In the genomic region with DNA sequence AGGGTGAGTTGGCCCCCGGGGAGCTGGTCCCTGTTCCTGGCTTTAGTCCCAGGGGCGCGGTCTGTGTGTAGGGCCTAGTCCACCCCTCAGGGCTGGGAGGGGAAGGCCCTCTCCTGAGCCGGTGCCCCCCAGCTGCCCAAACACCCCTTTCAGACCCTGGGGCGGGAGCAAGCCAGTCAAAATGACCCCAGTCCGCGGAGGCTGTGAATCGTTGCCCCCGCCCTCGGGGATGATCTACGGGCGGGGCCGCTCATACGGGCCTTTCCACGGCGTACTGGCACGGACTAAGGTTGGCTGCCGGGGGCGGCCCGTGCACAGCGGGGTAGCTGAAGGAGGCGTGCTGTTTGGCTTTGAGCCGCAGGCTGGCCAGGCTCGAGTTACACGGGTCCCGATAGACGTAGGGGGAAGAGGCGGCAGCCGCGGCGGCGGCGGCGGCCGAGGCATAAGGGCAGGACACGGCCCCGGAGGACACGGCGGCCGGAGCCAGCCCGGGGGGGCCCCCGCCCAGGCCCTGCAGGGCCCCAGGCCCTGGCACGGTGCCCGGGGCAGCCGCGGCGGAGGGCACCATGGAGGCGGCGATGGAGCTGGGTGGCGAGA, we compare ENCODE assay signal across 8 cellular contexts. TPM values are rescaled to one million over a fixed set of nuclear protein-coding genes. Genes with fewer than 3 reads are reported as not detected.
DNase-seq lines count a peak whose midpoint lies in the region; ATAC-seq and TF ChIP-seq lines count a peak whose summit lies in the region.

No MANE protein-coding gene starts in this region.

- H3K27me3 ChIP-seq in WERI-Rb-1 (ENCODE audit: insufficient read depth, low read depth, severe bottlenecking) = no peaks in the 10 kb centered on the region
- no peaks in the 10 kb centered on the region for H3K27me3 ChIP-seq in endocrine pancreas (ENCODE audit: control insufficient read depth, insufficient read depth, low read length)
- peaks cover 47 to 49% of the 10 kb centered on the region in 2 donors for H3K27me3 ChIP-seq in muscle layer of colon (ENCODE audit: control insufficient read depth in 1 of 2, insufficient read depth in 2 of 2, low read length in 2 of 2)
- H3K27me3 ChIP-seq in transverse colon = peaks cover 77% of the 10 kb centered on the region

- TF ChIP-seq CTCF in WERI-Rb-1 (IDR thresholded peaks at IDR 0.05; ENCODE audit: low read depth, low read length) (no peak), transverse colon (IDR thresholded peaks at IDR 0.05) (no peak)

- H3K9me3 ChIP-seq in WERI-Rb-1 (ENCODE audit: severe bottlenecking) (no peaks in the 10 kb centered on the region), endocrine pancreas (ENCODE audit: control insufficient read depth, low read length) (no peaks in the 10 kb centered on the region), muscle layer of colon (ENCODE audit: low read length) (no peaks in the 10 kb centered on the region), transverse colon (no peaks in the 10 kb centered on the region)

- no peak for TF ChIP-seq EP300 in transverse colon (IDR thresholded peaks at IDR 0.05; ENCODE audit: low read depth)

- ATAC-seq in GM21423 (IDR thresholded peaks at IDR 0.05; ENCODE audit: unreplicated experiment) = no peak

- H3K27ac ChIP-seq in WERI-Rb-1 (no peak overlapping the region), muscle layer of colon (ENCODE audit: low read depth, low read length) (no peak overlapping the region), transverse colon (no peak overlapping the region)

- TF ChIP-seq POLR2A in transverse colon (IDR thresholded peaks at IDR 0.05) = no peak

- intact Hi-C loops in transverse colon (cut with DNase I; ENCODE audit: low total_unique reads) = loop anchor here (2.0 kb wide), 1 partner anchor 120 kb away; no protein-coding TSS in a partner anchor

- peak overlapping the region; percentile 48 for H3K9ac ChIP-seq in endocrine pancreas (ENCODE audit: control insufficient read depth, insufficient read depth, low read length)
- H3K9ac ChIP-seq in muscle layer of colon (ENCODE audit: low read length) = no peak overlapping the region

- peak overlapping the region; percentile 41 for H3K4me3 ChIP-seq in WERI-Rb-1 (ENCODE audit: low read depth, low read length)
- H3K4me3 ChIP-seq in endocrine pancreas (ENCODE audit: control insufficient read depth, insufficient read depth, low read length) = no peak overlapping the region
- H3K4me3 ChIP-seq in muscle layer of colon (ENCODE audit: low read depth in 1 of 2, low read length in 2 of 2) = peak overlapping the region; percentile 26 to 45
- peak overlapping the region; percentile 2 to 60 (median 39) for H3K4me3 ChIP-seq in transverse colon

- DNase-seq in DMS 273 treated with DMSO at 0.1 percent for 48 hours (lab: John Stamatoyannopoulos, UW) (peak; percentile 46), M059J (ENCODE audit: low read depth) (peak; percentile 77), WERI-Rb-1 (peak; percentile 56), transverse colon (peak; percentile 35), NK-92 (lab: John Stamatoyannopoulos, UW; ENCODE audit: unreplicated experiment) (no peak)

- 4% methylated on average over 10 of the region's 50 CpGs; no CpG with 5 or more reads in 1 of the 2 donors for WGBS in transverse colon (ENCODE audit: low coverage in 1 of 2), 2 donors

- H3K36me3 ChIP-seq in WERI-Rb-1 (no peaks in the 10 kb centered on the region), endocrine pancreas (ENCODE audit: control insufficient read depth, insufficient read depth, low read length) (no peaks in the 10 kb centered on the region), muscle layer of colon (ENCODE audit: insufficient read depth, low read length) (no peaks in the 10 kb centered on the region), transverse colon (no peaks in the 10 kb centered on the region)

- H3K4me1 ChIP-seq in endocrine pancreas (ENCODE audit: control insufficient read depth, insufficient read depth, low read length) (no peaks in the 10 kb centered on the region), muscle layer of colon (ENCODE audit: insufficient read depth, low read length) (peaks cover 26% of the 10 kb centered on the region), transverse colon (peaks cover 16 to 38% (median 32%) of the 10 kb centered on the region in 4 donors)

- in situ Hi-C loops in transverse colon (cut with MboI; ENCODE audit: low pct_ligation_motif_present in 1 of 4, low pct_unique_long_range_greater_than_20kb in 1 of 4, low sequenced_read_pairs in 3 of 4) = no loop called here

RNA-seq across cellular contexts. Expression of gene ELOVL3, which starts 4.3 kb away (rescaled TPM):
- total RNA-seq in M059J (2014; rRNA removed; shearing (Covaris generic)) = 0.17 and 0.27 TPM in 2 replicates
- not detected for total RNA-seq in transverse colon

RNA-seq across cellular contexts. Expression of gene PITX3, which starts 10.9 kb away (rescaled TPM):
- total RNA-seq in M059J (2014; rRNA removed; shearing (Covaris generic)) = not detected in 2 replicates
- total RNA-seq in transverse colon = not detected

RNA-seq across cellular contexts. Expression of gene GBF1, which starts 15.0 kb away (rescaled TPM):
- 34.4 and 54.7 TPM in 2 replicates for total RNA-seq in M059J (2014; rRNA removed; shearing (Covaris generic))
- 10 to 100 TPM; 60.5 to 97.6 (median 67.5) TPM for total RNA-seq in transverse colon
